25 cellular contexts compared by ENCODE assay signal in genomic region chr3:162487138-162487537, GRCh38.
"Had no signal": no experiment of that assay in that cellular context is flagged by ENCODE, and none has a peak within 500 bp of the region (broad histone marks: within the 10 kb centered on the region; RNA-seq: fewer than 3 reads in every experiment).

No MANE protein-coding gene starts in this region.

- ATAC-seq: effector memory CD8-positive, alpha-beta T cell; mucosa of descending colon; right cardiac atrium; stimulated activated effector memory CD8-positive, alpha-beta T cell treated with anti-CD3 and anti-CD28 coated beads, Interleukin-12 subunit alpha, Interleukin-12 subunit beta, amount 100 ng/mL, for 72 hours; T-helper 17 cell had no signal

- H3K36me3 ChIP-seq: breast epithelium, left ventricle myocardium inferior, thoracic aorta had no signal

- DNase-seq: activated CD4-positive, alpha-beta memory T cell treated with anti-CD3 and anti-CD28 coated beads for 36 hours; activated CD4-positive, alpha-beta T cell treated with anti-CD3 and anti-CD28 coated beads, Interleukin-2, amount 10 ng/mL, durations not matched to agents 24 days and 14 days; activated CD4-positive, CD25-positive, alpha-beta regulatory T cell treated with anti-CD3 and anti-CD28 coated beads, Interleukin-2, amount 50 U/mL, for 72 hours; activated CD8-positive, alpha-beta memory T cell treated with anti-CD3 and anti-CD28 coated beads, Interleukin-2, amount 50 U/mL, for 48 hours; activated gamma-delta T cell; activated naive CD4-positive, alpha-beta T cell treated with anti-CD3 and anti-CD28 coated beads, Interleukin-2, amount 50 U/mL, for 16 hours; activated T-cell treated with anti-CD3 and anti-CD28 coated beads, Interleukin-2, amount 50 U/mL, for 24 hours; cerebellar nuclear complex; cortex of kidney; effector memory CD8-positive, alpha-beta T cell; islet precursor cell; left ventricle myocardium inferior; mucosa of descending colon; posterior cingulate gyrus; right cardiac atrium; stimulated activated CD4-positive, alpha-beta T cell treated with anti-CD3 and anti-CD28 coated beads, Interleukin-12 subunit alpha, Interleukin-12 subunit beta, amount 100 ng/mL, for 4 hours; stimulated activated CD4-positive, alpha-beta T cell treated with anti-CD3 and anti-CD28 coated beads, Interleukin-4, amount 100 ng/mL, for 24 hours; T-helper 17 cell; trophoblast cell had no signal

- H3K27ac ChIP-seq: breast epithelium, left ventricle myocardium inferior, skin epidermis, thoracic aorta had no signal

- H3K27me3 ChIP-seq: breast epithelium had no signal

- H3K4me3 ChIP-seq: breast epithelium, left ventricle myocardium inferior, lung, mucosa of descending colon, skin epidermis, thoracic aorta had no signal

- H3K4me1 ChIP-seq: breast epithelium, left ventricle myocardium inferior had no signal

- FAIRE-seq: urothelium cell line had no signal

- H3K9me3 ChIP-seq: breast epithelium, left ventricle myocardium inferior, mucosa of descending colon, thoracic aorta had no signal
